ENCODE assay signal across 9 cellular contexts in genomic region chr15:68672781-68673205, GRCh38.
DNase-seq lines count a peak whose midpoint lies in the region; ATAC-seq and TF ChIP-seq lines count a peak whose summit lies in the region.
"Had no signal": no experiment of that assay in that cellular context is flagged by ENCODE, and none has a peak within 500 bp of the region (broad histone marks: within the 10 kb centered on the region; RNA-seq: fewer than 3 reads in every experiment).

No MANE protein-coding gene starts in this region.

- H3K4me1 ChIP-seq in gastrocnemius medialis = peaks cover 0 to 4% of the 10 kb centered on the region in 2 donors

- H3K9me3 ChIP-seq in WERI-Rb-1 (ENCODE audit: severe bottlenecking) (no peaks in the 10 kb centered on the region), gastrocnemius medialis (no peaks in the 10 kb centered on the region)

- TF ChIP-seq POLR2A in gastrocnemius medialis (IDR thresholded peaks at IDR 0.05) = no peak

- H3K36me3 ChIP-seq in WERI-Rb-1 = peaks cover 3% of the 10 kb centered on the region; the same call in 1 of the 2 replicates
- H3K36me3 ChIP-seq in gastrocnemius medialis = no peaks in the 10 kb centered on the region

- no peaks in the 10 kb centered on the region for H3K9me3 Mint-ChIP-seq in HFFc6
- H3K9me3 Mint-ChIP-seq: neural crest cell had no signal

- no peak overlapping the region for H3K4me3 ChIP-seq in WERI-Rb-1 (ENCODE audit: low read depth, low read length)
- no peak overlapping the region for H3K4me3 ChIP-seq in gastrocnemius medialis

- DNase-seq in Ammon's horn (ENCODE audit: low spot score) = peak; percentile 53
- no peak for DNase-seq in HFFc6
- peak; percentile 62 for DNase-seq in WERI-Rb-1
- peak; percentile 55 for DNase-seq in medulla oblongata (ENCODE audit: extremely low spot score)
- DNase-seq in gastrocnemius medialis = no peak
- no peak for DNase-seq in activated T-cell treated with anti-CD3 and anti-CD28 coated beads for 4 hours
- DNase-seq in NCI-H1436 (lab: John Stamatoyannopoulos, UW) = no peak

- no peak overlapping the region for H3K4me3 Mint-ChIP-seq in HFFc6
- H3K4me3 Mint-ChIP-seq: neural crest cell had no signal

- no peaks in the 10 kb centered on the region; the same call in 1 of the 2 replicates for H3K27me3 Mint-ChIP-seq in HFFc6 (ENCODE audit: insufficient read depth)

- H3K27ac Mint-ChIP-seq in HFFc6 = no peak overlapping the region

- no peaks in the 10 kb centered on the region for H3K27me3 ChIP-seq in WERI-Rb-1 (ENCODE audit: insufficient read depth, low read depth, severe bottlenecking)
- no peaks in the 10 kb centered on the region for H3K27me3 ChIP-seq in gastrocnemius medialis

- peaks cover 13% of the 10 kb centered on the region for H3K4me1 Mint-ChIP-seq in HFFc6 (ENCODE audit: low read depth)

- no peak overlapping the region for H3K27ac ChIP-seq in WERI-Rb-1
- no peak overlapping the region for H3K27ac ChIP-seq in gastrocnemius medialis

- intact Hi-C loops in gastrocnemius medialis (cut with DNase I; ENCODE audit: low total_unique reads) = loop anchor here (5.0 to 10.0 kb wide), 2 partner anchors 120 to 368 kb away; no protein-coding TSS in a partner anchor

- no peak for ATAC-seq in gastrocnemius medialis
- no peak for ATAC-seq in HG03469 (IDR thresholded peaks at IDR 0.05; ENCODE audit: unreplicated experiment)

- in situ Hi-C loops in gastrocnemius medialis (cut with MboI; ENCODE audit: low sequenced_read_pairs in 4 of 4) = loop anchor here (5.0 to 25.0 kb wide), 4 partner anchors 110 to 360 kb away; no protein-coding TSS in a partner anchor

- no peaks in the 10 kb centered on the region for H3K36me3 Mint-ChIP-seq in HFFc6 (ENCODE audit: low read depth)

- peak; percentile 64 for TF ChIP-seq CTCF in HFFc6 (IDR thresholded peaks at IDR 0.05)
- TF ChIP-seq CTCF in WERI-Rb-1 (IDR thresholded peaks at IDR 0.05; ENCODE audit: low read depth, low read length) = peak; percentile 68
- no peak for TF ChIP-seq CTCF in gastrocnemius medialis (IDR thresholded peaks at IDR 0.05 in 4 of 5, conservative IDR thresholded peaks at IDR 0.05 in 1 of 5)

Comparison
In these comparisons a context has a peak if more than half of its experiments do, and no peak if none do; other contexts are left out.
1. DNase-seq: peak in Ammon's horn (single experiment), WERI-Rb-1 (single experiment) and medulla oblongata (single experiment); none in HFFc6 (single experiment), gastrocnemius medialis (0 of 2), activated T-cell treated with anti-CD3 and anti-CD28 coated beads for 4 hours (single experiment) and NCI-H1436 (single experiment).
2. CTCF ChIP-seq: peak in HFFc6 (single experiment) and WERI-Rb-1 (single experiment); none in gastrocnemius medialis (0 of 5).